8 cellular contexts compared by ENCODE assay signal in genomic region chr3:190585771-190586630, GRCh38.
DNase-seq lines count a peak whose midpoint lies in the region; ATAC-seq, FAIRE-seq and TF ChIP-seq lines count a peak whose summit lies in the region.

No MANE protein-coding gene starts in this region.

- TF ChIP-seq CTCF in AG09309 (IDR thresholded peaks at IDR 0.05; ENCODE audit: control insufficient read depth, insufficient read depth, low read depth, low read length, missing control alignments) (no peak), HepG2 (CRISPR knock-in tag; IDR thresholded peaks at IDR 0.05) (no peak), testis (IDR thresholded peaks at IDR 0.05) (no peak), colonic mucosa (IDR thresholded peaks at IDR 0.05) (no peak)

- WGBS in HepG2 (ENCODE audit: low lambda C conversion rate) = 90% methylated on average over 6 of the region's 6 CpGs
- WGBS in testis, 2 donors = 76 to 82% methylated on average over 6 of the region's 6 CpGs

- H3K9me3 ChIP-seq in HepG2 (ENCODE audit: low read length) (no peaks in the 10 kb centered on the region), testis (no peaks in the 10 kb centered on the region), colonic mucosa (no peaks in the 10 kb centered on the region)

- H3K27ac ChIP-seq in HepG2 (ENCODE audit: extremely low read length, insufficient read depth, low read length) = no peak overlapping the region
- no peak overlapping the region for H3K27ac ChIP-seq in testis
- no peak overlapping the region for H3K27ac ChIP-seq in colonic mucosa

- POLR2A ChIA-PET in HepG2 (lab: Yijun Ruan, JAX) = interaction anchor here (1.2 kb wide), 1 partner anchor 10 kb away, joined by 3 read pairs; no protein-coding TSS in a partner anchor

- no peak overlapping the region for H2AFZ ChIP-seq in HepG2 (ENCODE audit: low read length)

- H3K4me2 ChIP-seq in HepG2 (ENCODE audit: low read depth, low read length) = no peak overlapping the region

- BruUV-seq in HepG2 (replicated peaks; lab: Mats Ljungman, UMichigan) = no TSS peak

- no peaks in the 10 kb centered on the region for H3K27me3 Mint-ChIP-seq in activated naive CD8-positive, alpha-beta T cell

- TF ChIP-seq POLR2A in HepG2 (IDR thresholded peaks at IDR 0.05; ENCODE audit: insufficient read depth in 1 of 2, low read depth in 2 of 2, low read length in 2 of 2) (no peak), testis (IDR thresholded peaks at IDR 0.05) (no peak)

- H3K4me1 ChIP-seq in HepG2 (ENCODE audit: insufficient read depth, low read length) = peaks cover 29% of the 10 kb centered on the region
- no peaks in the 10 kb centered on the region for H3K4me1 ChIP-seq in testis
- no peaks in the 10 kb centered on the region for H3K4me1 ChIP-seq in colonic mucosa

- H3K4me1 Mint-ChIP-seq in activated naive CD8-positive, alpha-beta T cell (ENCODE audit: low read depth) = peaks cover 31% of the 10 kb centered on the region

- H4K20me1 ChIP-seq in HepG2 (ENCODE audit: insufficient read depth, low read length) = 0 out of 2 replicates have a peak, but pooled peaks cover 3% of the 10 kb centered on the region

- H3K36me3 ChIP-seq in HepG2 (replicated peaks in 1 of 2; ENCODE audit: control insufficient read depth in 1 of 2, insufficient read depth in 2 of 2, low read length in 2 of 2) = peaks cover 0 to 8% of the 10 kb centered on the region in 2 experiments; a peak in 3 of 5 replicates
- no peaks in the 10 kb centered on the region for H3K36me3 ChIP-seq in testis (ENCODE audit: low read depth, missing control alignments)
- H3K36me3 ChIP-seq in colonic mucosa = no peaks in the 10 kb centered on the region

- peak overlapping the region; percentile 73 for H3K4me3 Mint-ChIP-seq in activated naive CD8-positive, alpha-beta T cell

- H3K4me3 ChIP-seq in AG09309 (ENCODE audit: control insufficient read depth, low read depth, low read length) (no peak overlapping the region), HepG2 (replicated peaks in 1 of 3; ENCODE audit: insufficient read depth in 1 of 3, low read depth in 2 of 3, low read length in 3 of 3) (no peak overlapping the region), testis (no peak overlapping the region), colonic mucosa (no peak overlapping the region)

- DNase-seq in AG09309 (ENCODE audit: low read depth) (peak; percentile 47), HCEC 1CT (peak; percentile 98), NOMO-1 treated with DMSO at 0.1 percent for 48 hours (lab: John Stamatoyannopoulos, UW; ENCODE audit: unreplicated experiment) (peak; percentile 67), HepG2 (ENCODE audit: low spot score) (peak; percentile 60), testis (no peak), colonic mucosa (no peak)
- DNase-seq in stimulated activated naive CD8-positive, alpha-beta T cell treated with anti-CD3 and anti-CD28 coated beads, Interleukin-15, Interleukin-2, amounts not matched to agents 100 U/mL and 50 U/mL, for 24 hours = peak; percentile 64

- CTCF ChIA-PET in HepG2 (lab: Yijun Ruan, JAX; ENCODE audit: low intra/inter-chr PET ratio, low total read pairs) = no interaction called here

- intact Hi-C loops in HepG2 (cut with micrococcal nuclease; ENCODE audit: unreplicated experiment) = no loop called here
- intact Hi-C loops in testis (cut with DNase I; ENCODE audit: low total_unique reads) = no loop called here
- intact Hi-C loops in colonic mucosa (cut with DNase I) = no loop called here

- TF ChIP-seq EP300 in HepG2 (IDR thresholded peaks at IDR 0.05; ENCODE audit: low read depth in 2 of 2, low read length in 2 of 2) = no peak
- no peak for TF ChIP-seq EP300 in HepG2 (CRISPR knock-in tag; IDR thresholded peaks at IDR 0.05; ENCODE audit: borderline replicate concordance)

- peak; percentile 82 for ATAC-seq in HepG2
- ATAC-seq in stimulated activated naive CD8-positive, alpha-beta T cell treated with anti-CD3 and anti-CD28 coated beads, Interleukin-15, Interleukin-2, amounts not matched to agents 100 U/mL and 50 U/mL, for 24 hours = peak; percentile 90

- in situ Hi-C loops in HepG2 (cut with HindIII; ENCODE audit: extremely low pct_ligation_motif_present, low pct_unique_long_range_greater_than_20kb) = no loop called here

- peak overlapping the region; percentile 94 for H3K27ac Mint-ChIP-seq in activated naive CD8-positive, alpha-beta T cell

- no peak overlapping the region for H3K9ac ChIP-seq in HepG2 (ENCODE audit: insufficient read depth, low read depth, low read length)
- no peak overlapping the region for H3K9ac ChIP-seq in colonic mucosa (ENCODE audit: low read depth in 2 of 2, low read length in 2 of 2)

- no peak for FAIRE-seq in HepG2 (lab: Jason Lieb, UNC)

- no peak for TF ChIP-seq RAD21 in HepG2 (CRISPR knock-in tag; IDR thresholded peaks at IDR 0.05)

- H3K79me2 ChIP-seq in HepG2 (ENCODE audit: insufficient read depth, low read length) = no peaks in the 10 kb centered on the region

- peaks cover 18% of the 10 kb centered on the region for H3K36me3 Mint-ChIP-seq in activated naive CD8-positive, alpha-beta T cell

- H3K27me3 ChIP-seq in HepG2 (ENCODE audit: control insufficient read depth in 1 of 2, insufficient read depth in 2 of 2, low read length in 2 of 2) (no peaks in the 10 kb centered on the region), testis (no peaks in the 10 kb centered on the region), colonic mucosa (no peaks in the 10 kb centered on the region)

- no peaks in the 10 kb centered on the region for H3K9me3 Mint-ChIP-seq in activated naive CD8-positive, alpha-beta T cell (ENCODE audit: low read depth)

TF ChIP-seq in HepG2, 621 proteins besides CTCF, POLR2A, EP300 and RAD21 (continues in another document):
- no peak for TF ChIP-seq ZNF275 (CRISPR knock-in tag; IDR thresholded peaks at IDR 0.05; ENCODE audit: borderline replicate concordance)
- TF ChIP-seq ZNF775 (CRISPR knock-in tag; IDR thresholded peaks at IDR 0.05; ENCODE audit: borderline replicate concordance) = no peak
- TF ChIP-seq FOSL2 (CRISPR knock-in tag; IDR thresholded peaks at IDR 0.05) = peak; percentile 85
- no peak for TF ChIP-seq ZNF225 (CRISPR knock-in tag; IDR thresholded peaks at IDR 0.05)
- TF ChIP-seq ZNF839 (CRISPR knock-in tag; IDR thresholded peaks at IDR 0.05; ENCODE audit: borderline replicate concordance) = no peak
- no peak for TF ChIP-seq PHF21A (CRISPR knock-in tag; IDR thresholded peaks at IDR 0.05)
- no peak for TF ChIP-seq ELF1 (CRISPR knock-in tag; IDR thresholded peaks at IDR 0.05)
- TF ChIP-seq ZNF17 (CRISPR knock-in tag; IDR thresholded peaks at IDR 0.05) = no peak
- no peak for TF ChIP-seq HOXD1 (CRISPR knock-in tag; IDR thresholded peaks at IDR 0.05)
- TF ChIP-seq THRA (CRISPR knock-in tag; IDR thresholded peaks at IDR 0.05; ENCODE audit: borderline replicate concordance) = peak; percentile 30; the same call in 1 of the 2 replicates
- TF ChIP-seq THAP11 (CRISPR knock-in tag; IDR thresholded peaks at IDR 0.05) = no peak
- no peak for TF ChIP-seq PBX3 (CRISPR knock-in tag; IDR thresholded peaks at IDR 0.05; ENCODE audit: borderline replicate concordance)
- TF ChIP-seq SNAPC5 (CRISPR knock-in tag; IDR thresholded peaks at IDR 0.05; ENCODE audit: borderline replicate concordance) = no peak
- TF ChIP-seq MTERF4 (CRISPR knock-in tag; IDR thresholded peaks at IDR 0.05) = no peak
- TF ChIP-seq SMC3 (IDR thresholded peaks at IDR 0.05; ENCODE audit: low read length) = no peak
- TF ChIP-seq HNRNPL (IDR thresholded peaks at IDR 0.05; ENCODE audit: low read depth, low read length) = no peak
- no peak for TF ChIP-seq ZNF430 (CRISPR knock-in tag; IDR thresholded peaks at IDR 0.05)
- TF ChIP-seq RFXANK (CRISPR knock-in tag; IDR thresholded peaks at IDR 0.05) = no peak
- 0 out of 2 replicates have a peak, but pooled peaks have one; percentile 20 for TF ChIP-seq RARA (CRISPR knock-in tag; IDR thresholded peaks at IDR 0.05)
- TF ChIP-seq ZNF841 (CRISPR knock-in tag; IDR thresholded peaks at IDR 0.05; ENCODE audit: borderline replicate concordance) = no peak

Comparison
In these comparisons a context has a peak if more than half of its experiments do, and no peak if none do; other contexts are left out.
1. DNase-seq: peak in AG09309 (single experiment), HCEC 1CT (single experiment), NOMO-1 treated with DMSO at 0.1 percent for 48 hours (single experiment), HepG2 (single experiment) and stimulated activated naive CD8-positive, alpha-beta T cell treated with anti-CD3 and anti-CD28 coated beads, Interleukin-15, Interleukin-2, amounts not matched to agents 100 U/mL and 50 U/mL, for 24 hours (single experiment); none in testis (single experiment) and colonic mucosa (single experiment).